Comparison of ENCODE assay signal across 8 cellular contexts in genomic region chr14:37198273-37198598, GRCh38. TPM values are rescaled to one million over a fixed set of nuclear protein-coding genes. Genes with fewer than 3 reads are reported as not detected.
DNase-seq lines count a peak whose midpoint lies in the region; ATAC-seq and TF ChIP-seq lines count a peak whose summit lies in the region.

No MANE protein-coding gene starts in this region.

- no peaks in the 10 kb centered on the region for H3K36me3 Mint-ChIP-seq in GM23338 (ENCODE audit: low read depth)
- H3K36me3 Mint-ChIP-seq in activated T-helper 2 cell treated with anti-CD3 and anti-CD28 coated beads, Interferon-gamma antibody, Interleukin-2, Interleukin-4, amounts not matched to agents 10 μg/mL and 5 μg/mL and 100 μg/mL, durations not matched to agents 14 hours and 24 hours and 36 hours (ENCODE audit: low read depth), result no peaks in the 10 kb centered on the region

- TF ChIP-seq CTCF in GM23338 (conservative IDR thresholded peaks at IDR 0.05; ENCODE audit: low read depth in 2 of 2) (no peak), hepatocyte (IDR thresholded peaks at IDR 0.05; ENCODE audit: poor library complexity) (no peak), sigmoid colon (IDR thresholded peaks at IDR 0.05) (peak in 2 of 4 experiments; percentile 3 to 37)

- H3K9me2 ChIP-seq in GM23338 (ENCODE audit: insufficient read depth) (0 out of 2 replicates have a peak, but pooled peaks cover 2% of the 10 kb centered on the region), hepatocyte (replicated peaks; ENCODE audit: insufficient read depth) (no peaks in the 10 kb centered on the region)

- DNase-seq in GM23338 (ENCODE audit: low spot score) (no peak), hepatocyte (ENCODE audit: low spot score) (no peak), sigmoid colon (no peak), NOMO-1 treated with dmso at 0.1 percent for 144 hours (lab: John Stamatoyannopoulos, UW; ENCODE audit: unreplicated experiment) (no peak), amygdala (lab: John Stamatoyannopoulos, UW) (no peak), COR-L47 (lab: John Stamatoyannopoulos, UW) (no peak)
- DNase-seq in activated T-helper 2 cell treated with anti-CD3 and anti-CD28 coated beads, Interferon-gamma antibody, Interleukin-2, Interleukin-4, amounts not matched to agents 10 μg/mL and 5 μg/mL and 100 μg/mL, durations not matched to agents 14 hours and 24 hours and 36 hours (ENCODE audit: low spot score), result no peak
- DNase-seq in stimulated activated CD4-positive, alpha-beta T cell treated with anti-CD3 and anti-CD28 coated beads, Interleukin-15, amount 100 ng/mL, for 24 hours, result no peak

- H3K4me3 Mint-ChIP-seq in GM23338, result peak overlapping the region; percentile 83
- H3K4me3 Mint-ChIP-seq in activated T-helper 2 cell treated with anti-CD3 and anti-CD28 coated beads, Interferon-gamma antibody, Interleukin-2, Interleukin-4, amounts not matched to agents 10 μg/mL and 5 μg/mL and 100 μg/mL, durations not matched to agents 14 hours and 24 hours and 36 hours (ENCODE audit: low read depth), result peak overlapping the region; percentile 45

- peaks cover 19% of the 10 kb centered on the region; the same call in 2 of the 3 replicates for H3K4me1 Mint-ChIP-seq in GM23338
- no peaks in the 10 kb centered on the region for H3K4me1 Mint-ChIP-seq in activated T-helper 2 cell treated with anti-CD3 and anti-CD28 coated beads, Interferon-gamma antibody, Interleukin-2, Interleukin-4, amounts not matched to agents 10 μg/mL and 5 μg/mL and 100 μg/mL, durations not matched to agents 14 hours and 24 hours and 36 hours (ENCODE audit: low read depth)

- H3K79me2 ChIP-seq in GM23338 (replicated peaks; ENCODE audit: insufficient read depth) (peaks cover 44% of the 10 kb centered on the region), hepatocyte (peaks cover 30% of the 10 kb centered on the region)

- H2AFZ ChIP-seq in GM23338 (peak overlapping the region; percentile 100), hepatocyte (peak overlapping the region; percentile 77)

- no peak overlapping the region for H3K27ac ChIP-seq in GM23338 (ENCODE audit: low read depth)
- H3K27ac ChIP-seq in hepatocyte, result peak overlapping the region; percentile 96
- peak overlapping the region; percentile 85 to 90 (median 87) for H3K27ac ChIP-seq in sigmoid colon

- H3K27me3 ChIP-seq in GM23338 (ENCODE audit: insufficient read depth) (0 out of 2 replicates have a peak, but pooled peaks cover 4% of the 10 kb centered on the region), hepatocyte (no peaks in the 10 kb centered on the region), sigmoid colon (no peaks in the 10 kb centered on the region)

- peak overlapping the region; percentile 53; the same call in 1 of the 2 replicates for H3K27ac Mint-ChIP-seq in GM23338
- no peak overlapping the region for H3K27ac Mint-ChIP-seq in activated T-helper 2 cell treated with anti-CD3 and anti-CD28 coated beads, Interferon-gamma antibody, Interleukin-2, Interleukin-4, amounts not matched to agents 10 μg/mL and 5 μg/mL and 100 μg/mL, durations not matched to agents 14 hours and 24 hours and 36 hours

- no peak for TF ChIP-seq POLR2A in sigmoid colon (IDR thresholded peaks at IDR 0.05)

- H4K20me1 ChIP-seq in GM23338 (replicated peaks; ENCODE audit: insufficient read depth) (peaks cover 11% of the 10 kb centered on the region; the same call in 1 of the 2 replicates), hepatocyte (ENCODE audit: insufficient read depth, poor library complexity, severe bottlenecking) (no peaks in the 10 kb centered on the region)

- H3K36me3 ChIP-seq in GM23338 (ENCODE audit: insufficient read depth) (no peaks in the 10 kb centered on the region), hepatocyte (replicated peaks; ENCODE audit: insufficient read depth, low read depth) (no peaks in the 10 kb centered on the region), sigmoid colon (no peaks in the 10 kb centered on the region)

- WGBS in hepatocyte (ENCODE audit: low lambda C conversion rate, missing lambda C conversion rate), result 19% methylated on average over 11 of the region's 11 CpGs
- WGBS in sigmoid colon, 2 donors, result 2 to 17% methylated on average over 11 of the region's 11 CpGs

- H3F3A ChIP-seq in GM23338 (replicated peaks; ENCODE audit: low read depth), result no peaks in the 10 kb centered on the region

- H3K4me2 ChIP-seq in GM23338 (peak overlapping the region; percentile 94), hepatocyte (peak overlapping the region; percentile 81)

- peaks cover 8% of the 10 kb centered on the region for H3K27me3 Mint-ChIP-seq in GM23338 (ENCODE audit: insufficient read depth, low read depth, poor library complexity)
- H3K27me3 Mint-ChIP-seq in activated T-helper 2 cell treated with anti-CD3 and anti-CD28 coated beads, Interferon-gamma antibody, Interleukin-2, Interleukin-4, amounts not matched to agents 10 μg/mL and 5 μg/mL and 100 μg/mL, durations not matched to agents 14 hours and 24 hours and 36 hours (ENCODE audit: low read depth), result peaks cover 13% of the 10 kb centered on the region

- H3K9me3 ChIP-seq in hepatocyte (ENCODE audit: low read depth) (no peaks in the 10 kb centered on the region), sigmoid colon (no peaks in the 10 kb centered on the region)

- H3K4me1 ChIP-seq in GM23338 (ENCODE audit: insufficient read depth) (peaks cover 35% of the 10 kb centered on the region), hepatocyte (ENCODE audit: insufficient read depth) (peaks cover 3% of the 10 kb centered on the region), sigmoid colon (peaks cover 0 to 12% (median 7%) of the 10 kb centered on the region in 4 donors)

- ATAC-seq in GM23338, result no peak

- H3K4me3 ChIP-seq in GM23338, result peak overlapping the region; percentile 95
- H3K4me3 ChIP-seq in hepatocyte, result peak overlapping the region; percentile 49
- peak overlapping the region; percentile 58 to 68 (median 62) for H3K4me3 ChIP-seq in sigmoid colon

- intact Hi-C loops in activated T-helper 2 cell treated with anti-CD3 and anti-CD28 coated beads, Interferon-gamma antibody, Interleukin-2, Interleukin-4, amounts not matched to agents 10 μg/mL and 5 μg/mL and 100 μg/mL, durations not matched to agents 14 hours and 24 hours and 36 hours (cut with micrococcal nuclease), result no loop called here
- intact Hi-C loops in sigmoid colon (cut with DNase I), result no loop called here

- H3K9me3 Mint-ChIP-seq in GM23338, result no peaks in the 10 kb centered on the region
- H3K9me3 Mint-ChIP-seq in activated T-helper 2 cell treated with anti-CD3 and anti-CD28 coated beads, Interferon-gamma antibody, Interleukin-2, Interleukin-4, amounts not matched to agents 10 μg/mL and 5 μg/mL and 100 μg/mL, durations not matched to agents 14 hours and 24 hours and 36 hours, result no peaks in the 10 kb centered on the region

- TF ChIP-seq EP300 in sigmoid colon (IDR thresholded peaks at IDR 0.05), result no peak

TF ChIP-seq in GM23338, 12 proteins besides CTCF, POLR2A, EP300 and RAD21 (continues in another document):
- TF ChIP-seq ZNF331 (CRISPR knock-in tag; IDR thresholded peaks at IDR 0.05; ENCODE audit: low read depth) (no peak), POLR2AphosphoS5 (IDR thresholded peaks at IDR 0.05; ENCODE audit: low read depth) (no peak), JUNB (IDR thresholded peaks at IDR 0.05; ENCODE audit: unreplicated experiment) (no peak), NANOG (IDR thresholded peaks at IDR 0.05; ENCODE audit: borderline replicate concordance) (no peak), ETS1 (IDR thresholded peaks at IDR 0.05) (no peak)

RNA-seq across cellular contexts. Expression of gene MIPOL1, which starts 0.5 kb away (rescaled TPM):
- total RNA-seq in GM23338 (2014; rRNA removed; shearing (Covaris generic)), result 21.7 and 24.8 TPM in 2 replicates
- polyA plus RNA-seq in GM23338 (2016; fragmentation: Nextera tagmentation; extraction: Ambion mirVana) (12.5 and 16.6 TPM in 2 replicates), hepatocyte (2.6 and 6.9 TPM in 2 replicates), sigmoid colon (1 to 10 TPM; 1.2 to 2.0 (median 1.4) TPM)
- total RNA-seq in activated T-helper 2 cell treated with anti-CD3 and anti-CD28 coated beads, Interferon-gamma antibody, Interleukin-2, Interleukin-4, amounts not matched to agents 10 μg/mL and 5 μg/mL and 100 μg/mL, durations not matched to agents 14 hours and 24 hours and 36 hours, result not detected in 2 replicates
- total RNA-seq in hepatocyte (12.2 and 16.6 TPM in 2 replicates), sigmoid colon (10 to 100 TPM; 11.7 to 21.6 (median 14.6) TPM)

RNA-seq across cellular contexts. Expression of gene SLC25A21, which starts 25.8 kb away (rescaled TPM):
- total RNA-seq in GM23338 (2014; rRNA removed; shearing (Covaris generic)), result 5.5 and 12.1 TPM in 2 replicates
- 10.1 and 10.6 TPM in 2 replicates for polyA plus RNA-seq in GM23338 (2016; fragmentation: Nextera tagmentation; extraction: Ambion mirVana)
- total RNA-seq in activated T-helper 2 cell treated with anti-CD3 and anti-CD28 coated beads, Interferon-gamma antibody, Interleukin-2, Interleukin-4, amounts not matched to agents 10 μg/mL and 5 μg/mL and 100 μg/mL, durations not matched to agents 14 hours and 24 hours and 36 hours, result not detected in 2 replicates
- total RNA-seq in hepatocyte, result 0.08 and 1.6 TPM in 2 replicates
- polyA plus RNA-seq in hepatocyte, result 1.4 TPM in 1 of 2 replicates, not detected in the other
- 1 to 10 TPM in 3 of 4 donors, under 1 TPM in 1; 0.55 to 1.5 (median 1.1) TPM for total RNA-seq in sigmoid colon
- polyA plus RNA-seq in sigmoid colon, result under 1 TPM in 1 of 3 donors, not detected in 2; 0.13 TPM

Comparison
In these comparisons a context has a peak if more than half of its experiments do, and no peak if none do; other contexts are left out.
1. RNA of gene MIPOL1, which starts 0.5 kb away (total RNA-seq): 21.7 to 24.8 TPM in GM23338, 11.7 to 21.6 TPM in sigmoid colon and 12.2 to 16.6 TPM in hepatocyte; not detected in activated T-helper 2 cell treated with anti-CD3 and anti-CD28 coated beads, Interferon-gamma antibody, Interleukin-2, Interleukin-4, amounts not matched to agents 10 μg/mL and 5 μg/mL and 100 μg/mL, durations not matched to agents 14 hours and 24 hours and 36 hours; every median in the first group is over 10 times any median in the second.
2. Peak in every context shown above with its lines, with median percentiles within 50 percentile points of each other: H3K4me3 ChIP-seq.